Comparison of ENCODE assay signal across 14 cellular contexts in the genomic region with DNA sequence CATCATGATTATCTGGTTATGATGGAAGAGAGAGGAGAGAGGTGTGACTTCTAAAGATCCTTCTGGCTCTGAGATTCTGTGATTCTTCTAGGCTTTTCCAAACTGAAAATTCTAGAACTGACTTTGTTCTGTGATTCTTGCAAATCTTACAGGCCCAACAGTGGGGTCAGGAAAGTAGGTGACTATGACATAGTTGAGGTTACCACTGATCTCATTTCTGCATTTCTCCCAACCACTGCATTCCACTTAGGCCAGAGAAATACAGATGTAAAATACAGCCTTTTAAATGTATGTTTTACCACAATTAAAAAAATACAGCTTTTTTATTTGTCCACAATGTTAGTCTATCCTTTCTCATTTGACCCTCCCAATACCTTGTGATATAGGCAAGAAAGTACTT.
DNase-seq lines count a peak whose midpoint lies in the region; ATAC-seq and TF ChIP-seq lines count a peak whose summit lies in the region.
"Had no signal": no experiment of that assay in that cellular context is flagged by ENCODE, and none has a peak within 500 bp of the region (broad histone marks: within the 10 kb centered on the region; RNA-seq: fewer than 3 reads in every experiment).

No MANE protein-coding gene starts in this region.

- H3K9me3 ChIP-seq in gastrocnemius medialis, result no peaks in the 10 kb centered on the region
- H3K9me3 ChIP-seq: right lobe of liver had no signal

- DNase-seq in Daoy (ENCODE audit: low read depth) (peak; percentile 54), MV-4-11 (lab: John Stamatoyannopoulos, UW) (peak; percentile 46), gastrocnemius medialis (no peak), mesothelial cell of epicardium (ENCODE audit: low spot score in 2 of 2, unreplicated experiment in 2 of 2) (no peak), CD14-positive monocyte (ENCODE audit: low spot score) (no peak), NCI-H146 treated with DMSO at 0.1 percent for 48 hours (lab: John Stamatoyannopoulos, UW; ENCODE audit: unreplicated experiment) (no peak)
- no peak for DNase-seq in effector memory CD8-positive, alpha-beta T cell
- no peak for DNase-seq in stimulated activated CD4-positive, alpha-beta T cell treated with anti-CD3 and anti-CD28 coated beads, Interleukin-4, amount 100 ng/mL, for 1 hour
- DNase-seq: activated CD8-positive, alpha-beta memory T cell treated with anti-CD3 and anti-CD28 coated beads, Interleukin-2, amount 50 U/mL, for 4 hours; effector CD4-positive, alpha-beta T cell; NCI-H69; right lobe of liver; stimulated activated naive CD4-positive, alpha-beta T cell; T-helper 1 cell had no signal

- in situ Hi-C loops in gastrocnemius medialis (cut with MboI; ENCODE audit: low sequenced_read_pairs in 4 of 4), result loop anchor here in 1 of 4 donors (10.0 kb wide), 2 partner anchors 56 to 74 kb away; no protein-coding TSS in a partner anchor

- intact Hi-C loops in gastrocnemius medialis (cut with DNase I; ENCODE audit: low total_unique reads) (no loop called here), CD14-positive monocyte (cut with micrococcal nuclease) (no loop called here)

- no peak overlapping the region for H3K4me3 ChIP-seq in gastrocnemius medialis
- H3K4me3 ChIP-seq: right lobe of liver had no signal

- peaks cover 93% of the 10 kb centered on the region in 2 donors for H3K4me1 ChIP-seq in gastrocnemius medialis

- H3K9me3 Mint-ChIP-seq in effector memory CD8-positive, alpha-beta T cell, result no peaks in the 10 kb centered on the region
- H3K9me3 Mint-ChIP-seq in mesothelial cell of epicardium (no peaks in the 10 kb centered on the region), CD14-positive monocyte (no peaks in the 10 kb centered on the region)

- H3K4me1 Mint-ChIP-seq in effector memory CD8-positive, alpha-beta T cell (ENCODE audit: low read depth in 2 of 2), result peaks cover 76 to 82% of the 10 kb centered on the region in 2 donors
- H3K4me1 Mint-ChIP-seq in mesothelial cell of epicardium (peaks cover 19% of the 10 kb centered on the region), CD14-positive monocyte (peaks cover 38% of the 10 kb centered on the region)

- ATAC-seq in effector memory CD8-positive, alpha-beta T cell (replicated peaks), result peak; percentile 58
- no peak for ATAC-seq in gastrocnemius medialis
- ATAC-seq: right lobe of liver had no signal

- H3K4me3 Mint-ChIP-seq in effector memory CD8-positive, alpha-beta T cell, result no peak overlapping the region
- H3K4me3 Mint-ChIP-seq in mesothelial cell of epicardium, result no peak overlapping the region
- no peak overlapping the region for H3K4me3 Mint-ChIP-seq in CD14-positive monocyte

- H3K27ac Mint-ChIP-seq in effector memory CD8-positive, alpha-beta T cell, result peak overlapping the region; percentile 41 to 65
- no peak overlapping the region for H3K27ac Mint-ChIP-seq in mesothelial cell of epicardium
- H3K27ac Mint-ChIP-seq in CD14-positive monocyte, result peak overlapping the region in 2 of 7 donors; percentile 4 to 34

- H3K27me3 ChIP-seq in gastrocnemius medialis, result no peaks in the 10 kb centered on the region
- H3K27me3 ChIP-seq: right lobe of liver had no signal

- no peaks in the 10 kb centered on the region for H3K36me3 ChIP-seq in gastrocnemius medialis
- H3K36me3 ChIP-seq: right lobe of liver had no signal

- H3K36me3 Mint-ChIP-seq in effector memory CD8-positive, alpha-beta T cell (ENCODE audit: insufficient read depth), result peaks cover 2% of the 10 kb centered on the region
- H3K36me3 Mint-ChIP-seq in mesothelial cell of epicardium (no peaks in the 10 kb centered on the region), CD14-positive monocyte (peaks cover 19 to 21% of the 10 kb centered on the region in 2 donors)

- H3K27ac ChIP-seq in gastrocnemius medialis, result peak overlapping the region; percentile 35 to 86 (median 62)
- H3K27ac ChIP-seq: right lobe of liver had no signal

- no peak for TF ChIP-seq POLR2A in gastrocnemius medialis (IDR thresholded peaks at IDR 0.05)

- no peaks in the 10 kb centered on the region for H3K27me3 Mint-ChIP-seq in effector memory CD8-positive, alpha-beta T cell
- H3K27me3 Mint-ChIP-seq in mesothelial cell of epicardium (ENCODE audit: low read depth) (no peaks in the 10 kb centered on the region), CD14-positive monocyte (ENCODE audit: low read depth in 3 of 3) (no peaks in the 10 kb centered on the region)

- no peak for TF ChIP-seq CTCF in gastrocnemius medialis (IDR thresholded peaks at IDR 0.05 in 4 of 5, conservative IDR thresholded peaks at IDR 0.05 in 1 of 5)
- no peak for TF ChIP-seq CTCF in mesothelial cell of epicardium (IDR thresholded peaks at IDR 0.05; ENCODE audit: unreplicated experiment)
- no peak for TF ChIP-seq CTCF in CD14-positive monocyte (IDR thresholded peaks at IDR 0.05)

Comparison
In these comparisons a context has a peak if more than half of its experiments do, and no peak if none do; other contexts are left out.
1. DNase-seq: peak in Daoy (single experiment) and MV-4-11 (single experiment); none in effector memory CD8-positive, alpha-beta T cell (0 of 3), gastrocnemius medialis (0 of 2), mesothelial cell of epicardium (0 of 2), CD14-positive monocyte (single experiment), NCI-H146 treated with DMSO at 0.1 percent for 48 hours (single experiment) and stimulated activated CD4-positive, alpha-beta T cell treated with anti-CD3 and anti-CD28 coated beads, Interleukin-4, amount 100 ng/mL, for 1 hour (single experiment).